ENCODE assay signal across 38 cellular contexts in the genomic region with DNA sequence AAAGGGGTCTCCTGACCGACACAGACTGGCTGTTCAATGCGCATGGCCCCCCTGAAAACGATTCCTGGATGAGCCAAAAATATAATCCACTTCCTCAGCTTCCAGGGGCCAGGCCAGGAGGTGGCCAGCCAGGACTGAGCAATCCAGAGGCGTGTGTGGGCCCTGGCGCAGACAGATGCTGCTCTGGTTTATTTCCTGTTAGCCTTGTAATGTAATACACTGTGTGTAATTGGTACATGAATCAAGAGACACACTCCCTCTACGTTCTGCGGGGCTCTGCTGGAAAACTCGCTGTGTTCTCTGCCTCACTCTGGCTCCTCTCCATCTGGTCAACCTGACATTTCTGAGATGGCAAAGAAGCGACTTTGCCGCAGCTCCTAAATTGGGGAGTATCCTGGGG. TPM values are rescaled to one million over a fixed set of nuclear protein-coding genes. Genes with fewer than 3 reads are reported as not detected.
DNase-seq lines count a peak whose midpoint lies in the region; ATAC-seq and TF ChIP-seq lines count a peak whose summit lies in the region.
"Had no signal": no experiment of that assay in that cellular context is flagged by ENCODE, and none has a peak within 500 bp of the region (broad histone marks: within the 10 kb centered on the region; RNA-seq: fewer than 3 reads in every experiment).

No MANE protein-coding gene starts in this region.

- H3K36me3 ChIP-seq in SK-N-SH (replicated peaks in 1 of 2; ENCODE audit: control insufficient read depth in 1 of 2, insufficient read depth in 2 of 2, low read length in 1 of 2) (no peaks in the 10 kb centered on the region), heart right ventricle (no peaks in the 10 kb centered on the region), body of pancreas (replicated peaks in 1 of 2; ENCODE audit: insufficient read depth in 1 of 2, low read depth in 2 of 2) (no peaks in the 10 kb centered on the region)
- H3K36me3 ChIP-seq: BLaER1, gastrocnemius medialis, left ventricle myocardium inferior, neutrophil, right lobe of liver, thoracic aorta, uterus had no signal

- peaks cover 2% of the 10 kb centered on the region for H3K9me3 Mint-ChIP-seq in nephron progenitor cell
- H3K9me3 Mint-ChIP-seq: activated naive CD4-positive, alpha-beta T cell treated with anti-CD3 and anti-CD28 coated beads, Interleukin-2, amount 50 U/mL, for 24 hours; stimulated activated naive CD8-positive, alpha-beta T cell treated with anti-CD3 and anti-CD28 coated beads, Interleukin-15, amount 100 ng/mL, for 72 hours had no signal

- CTCF ChIA-PET in SK-N-SH (lab: Yijun Ruan, JAX), result interaction anchor here (0.6 kb wide), 1 partner anchor 93 kb away, joined by 3 read pairs; no protein-coding TSS in a partner anchor

- no peak overlapping the region for H3K9ac ChIP-seq in SK-N-SH
- H3K9ac ChIP-seq: BLaER1 had no signal

- H3F3A ChIP-seq in SK-N-SH (replicated peaks; ENCODE audit: insufficient read depth), result no peaks in the 10 kb centered on the region

- H3K27ac ChIP-seq in SK-N-SH (ENCODE audit: low read depth in 2 of 2, low read length in 1 of 2) (no peak overlapping the region), heart right ventricle (no peak overlapping the region), body of pancreas (no peak overlapping the region)
- H3K27ac ChIP-seq: BLaER1, gastrocnemius medialis, left ventricle myocardium inferior, neutrophil, right lobe of liver, thoracic aorta, uterus, VCaP had no signal

- TF ChIP-seq POLR2A in body of pancreas (IDR thresholded peaks at IDR 0.05), result no peak

- no peak overlapping the region for H3K4me2 ChIP-seq in SK-N-SH
- H3K4me2 ChIP-seq: BLaER1 had no signal

- TF ChIP-seq EP300 in SK-N-SH (IDR thresholded peaks at IDR 0.05; ENCODE audit: borderline replicate concordance in 1 of 2, low read depth in 1 of 2, low read length in 1 of 2), result no peak

- H3K79me2 ChIP-seq in SK-N-SH (ENCODE audit: insufficient read depth), result no peaks in the 10 kb centered on the region

- H2AFZ ChIP-seq in SK-N-SH (ENCODE audit: low read depth), result no peak overlapping the region

- H3K27ac Mint-ChIP-seq in nephron progenitor cell, result peak overlapping the region; percentile 82
- H3K27ac Mint-ChIP-seq: activated naive CD4-positive, alpha-beta T cell treated with anti-CD3 and anti-CD28 coated beads, Interleukin-2, amount 50 U/mL, for 24 hours; immature natural killer cell; progenitor cell of endocrine pancreas had no signal

- ATAC-seq in heart right ventricle (no peak), body of pancreas (no peak)
- ATAC-seq: gastrocnemius medialis; right lobe of liver; stimulated activated naive CD8-positive, alpha-beta T cell treated with anti-CD3 and anti-CD28 coated beads, Interleukin-15, amount 100 ng/mL, for 72 hours had no signal

- H3K27me3 ChIP-seq in SK-N-SH (ENCODE audit: insufficient read depth) (no peaks in the 10 kb centered on the region), heart right ventricle (peaks cover 0 to 25% (median 12%) of the 10 kb centered on the region in 7 donors), body of pancreas (no peaks in the 10 kb centered on the region)
- H3K27me3 ChIP-seq: BLaER1, neutrophil, right lobe of liver, uterus had no signal

- no peaks in the 10 kb centered on the region for H3K9me2 ChIP-seq in SK-N-SH

- H3K27me3 Mint-ChIP-seq in nephron progenitor cell (ENCODE audit: low read depth, poor library complexity), result peaks cover 54% of the 10 kb centered on the region
- H3K27me3 Mint-ChIP-seq: progenitor cell of endocrine pancreas had no signal

- intact Hi-C loops in heart right ventricle (cut with DNase I) (no loop called here), body of pancreas (cut with DNase I) (no loop called here)

- no peak for TF ChIP-seq CTCF in SK-N-SH (IDR thresholded peaks at IDR 0.05)
- TF ChIP-seq CTCF in nephron progenitor cell (IDR thresholded peaks at IDR 0.05), result no peak
- no peak for TF ChIP-seq CTCF in heart right ventricle (IDR thresholded peaks at IDR 0.05)
- TF ChIP-seq CTCF in body of pancreas (IDR thresholded peaks at IDR 0.05), result no peak

- WGBS in SK-N-SH (ENCODE audit: low lambda C conversion rate), result 13% methylated on average over 10 of the region's 10 CpGs
- 37 to 42% methylated on average over 10 of the region's 10 CpGs for WGBS in heart right ventricle, 2 donors
- WGBS in body of pancreas, 2 donors, result 50 to 56% methylated on average over 10 of the region's 10 CpGs

- H3K36me3 Mint-ChIP-seq in nephron progenitor cell (ENCODE audit: low read depth), result no peaks in the 10 kb centered on the region
- H3K36me3 Mint-ChIP-seq: activated naive CD4-positive, alpha-beta T cell treated with anti-CD3 and anti-CD28 coated beads, Interleukin-2, amount 50 U/mL, for 24 hours; immature natural killer cell had no signal

- peaks cover 0 to 4% of the 10 kb centered on the region in 2 experiments; a peak in 1 of 4 replicates for H3K4me1 ChIP-seq in SK-N-SH (ENCODE audit: control insufficient read depth in 1 of 2, insufficient read depth in 2 of 2, low read depth in 1 of 2, low read length in 1 of 2)
- H3K4me1 ChIP-seq in heart right ventricle, result no peaks in the 10 kb centered on the region
- H3K4me1 ChIP-seq in body of pancreas, result no peaks in the 10 kb centered on the region
- H3K4me1 ChIP-seq: BLaER1, gastrocnemius medialis, left ventricle myocardium inferior, right lobe of liver, uterus had no signal

- POLR2A ChIA-PET in SK-N-SH (lab: Yijun Ruan, JAX), result no interaction called here

- DNase-seq in AG20443 (ENCODE audit: low spot score), result peak; percentile 53
- DNase-seq in M059J (ENCODE audit: low read depth), result peak; percentile 13
- peak; percentile 23 for DNase-seq in SK-N-SH
- no peak for DNase-seq in nephron progenitor cell
- DNase-seq in heart right ventricle, result no peak
- no peak for DNase-seq in NCI-H146 (lab: John Stamatoyannopoulos, UW)
- no peak for DNase-seq in body of pancreas
- DNase-seq: ACHN; activated CD4-positive, alpha-beta T cell treated with anti-CD3 and anti-CD28 coated beads for 48 hours; activated CD8-positive, alpha-beta memory T cell treated with anti-CD3 and anti-CD28 coated beads for 24 hours; activated T-cell treated with anti-CD3 and anti-CD28 coated beads for 4 hours; anterior cingulate cortex; gastrocnemius medialis; GF-D8; HCEC 1CT; hypothalamus; immature natural killer cell; left ventricle myocardium inferior; mesendoderm; NCI-H187 treated with DMSO at 0.1 percent for 48 hours; NCI-H226; NCI-H526 treated with DMSO at 0.1 percent for 48 hours; right lobe of liver; SHP77 treated with DMSO at 0.1 percent for 48 hours; stimulated activated CD8-positive, alpha-beta memory T cell treated with anti-CD3 and anti-CD28 coated beads, Interleukin-4, amount 100 ng/mL, for 48 hours; stimulated activated naive CD8-positive, alpha-beta T cell treated with anti-CD3 and anti-CD28 coated beads, Interleukin-15, amount 100 ng/mL, for 72 hours; T1000 had no signal

- H3K9me3 ChIP-seq in SK-N-SH (no peaks in the 10 kb centered on the region), heart right ventricle (no peaks in the 10 kb centered on the region), body of pancreas (no peaks in the 10 kb centered on the region)
- H3K9me3 ChIP-seq: BLaER1, gastrocnemius medialis, left ventricle myocardium inferior, neutrophil, right lobe of liver, thoracic aorta, uterus had no signal

- no peak for TF ChIP-seq RAD21 in SK-N-SH (IDR thresholded peaks at IDR 0.05; ENCODE audit: low read length)

- H3K4me3 Mint-ChIP-seq in nephron progenitor cell, result no peak overlapping the region
- H3K4me3 Mint-ChIP-seq: activated naive CD4-positive, alpha-beta T cell treated with anti-CD3 and anti-CD28 coated beads, Interleukin-2, amount 50 U/mL, for 24 hours; immature natural killer cell; stimulated activated naive CD8-positive, alpha-beta T cell treated with anti-CD3 and anti-CD28 coated beads, Interleukin-15, amount 100 ng/mL, for 72 hours had no signal

- H4K20me1 ChIP-seq in SK-N-SH (ENCODE audit: insufficient read depth), result no peaks in the 10 kb centered on the region
- H4K20me1 ChIP-seq: BLaER1 had no signal

- peaks cover 14% of the 10 kb centered on the region for H3K4me1 Mint-ChIP-seq in nephron progenitor cell
- H3K4me1 Mint-ChIP-seq: activated naive CD4-positive, alpha-beta T cell treated with anti-CD3 and anti-CD28 coated beads, Interleukin-2, amount 50 U/mL, for 24 hours; immature natural killer cell; stimulated activated naive CD8-positive, alpha-beta T cell treated with anti-CD3 and anti-CD28 coated beads, Interleukin-15, amount 100 ng/mL, for 72 hours had no signal

- H3K4me3 ChIP-seq in SK-N-SH (ENCODE audit: low read depth in 2 of 2, low read length in 1 of 2) (no peak overlapping the region), heart right ventricle (no peak overlapping the region), body of pancreas (no peak overlapping the region)
- H3K4me3 ChIP-seq: BLaER1, gastrocnemius medialis, left ventricle myocardium inferior, right lobe of liver, thoracic aorta, uterus had no signal

TF ChIP-seq in SK-N-SH, 30 proteins besides CTCF, POLR2A, EP300 and RAD21 (continues in another document):
- no peak for TF ChIP-seq MXI1 (IDR thresholded peaks at IDR 0.05; ENCODE audit: low read depth, low read length)
- TF ChIP-seq, protein P1, sequence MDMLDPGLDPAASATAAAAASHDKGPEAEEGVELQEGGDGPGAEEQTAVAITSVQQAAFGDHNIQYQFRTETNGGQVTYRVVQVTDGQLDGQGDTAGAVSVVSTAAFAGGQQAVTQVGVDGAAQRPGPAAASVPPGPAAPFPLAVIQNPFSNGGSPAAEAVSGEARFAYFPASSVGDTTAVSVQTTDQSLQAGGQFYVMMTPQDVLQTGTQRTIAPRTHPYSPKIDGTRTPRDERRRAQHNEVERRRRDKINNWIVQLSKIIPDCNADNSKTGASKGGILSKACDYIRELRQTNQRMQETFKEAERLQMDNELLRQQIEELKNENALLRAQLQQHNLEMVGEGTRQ (IDR thresholded peaks at IDR 0.05; ENCODE audit: borderline replicate concordance, low read depth, low read length), result no peak
- TF ChIP-seq GATA2 (CRISPR knock-in tag; IDR thresholded peaks at IDR 0.05), result no peak
- TF ChIP-seq RFX5 (IDR thresholded peaks at IDR 0.05; ENCODE audit: low read length), result no peak
- TF ChIP-seq GABPA (IDR thresholded peaks at IDR 0.05; ENCODE audit: low read depth), result no peak
- no peak for TF ChIP-seq CHD2 (IDR thresholded peaks at IDR 0.05; ENCODE audit: low read length, partially characterized antibody)
- TF ChIP-seq, protein P2, sequence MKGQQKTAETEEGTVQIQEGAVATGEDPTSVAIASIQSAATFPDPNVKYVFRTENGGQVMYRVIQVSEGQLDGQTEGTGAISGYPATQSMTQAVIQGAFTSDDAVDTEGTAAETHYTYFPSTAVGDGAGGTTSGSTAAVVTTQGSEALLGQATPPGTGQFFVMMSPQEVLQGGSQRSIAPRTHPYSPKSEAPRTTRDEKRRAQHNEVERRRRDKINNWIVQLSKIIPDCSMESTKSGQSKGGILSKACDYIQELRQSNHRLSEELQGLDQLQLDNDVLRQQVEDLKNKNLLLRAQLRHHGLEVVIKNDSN (IDR thresholded peaks at IDR 0.05; ENCODE audit: borderline replicate concordance, low read depth), result no peak

RNA-seq across cellular contexts. Expression of a gene that starts 26.3 kb away (rescaled TPM):
- total RNA-seq in M059J (2014; rRNA removed; shearing (Covaris generic)), result not detected in 2 replicates
- polyA plus RNA-seq in SK-N-SH (2012; rRNA removed) (not detected in 2 replicates), heart right ventricle (not detected)
- polyA plus RNA-seq in SK-N-SH (2012; cell fraction: cytosol; rRNA removed), result not detected in 2 replicates
- polyA plus RNA-seq in SK-N-SH (2012; cell fraction: nucleus; rRNA removed), result not detected in 2 replicates
- total RNA-seq in heart right ventricle (not detected), body of pancreas (1 to 10 TPM in 1 of 2 donors, not detected in 1; 4.0 TPM)
- total RNA-seq: bronchial epithelial cell, fibroblast of lung, left ventricle myocardium inferior, LHCN-M2, myocyte, right lobe of liver, thoracic aorta had no signal
- polyA plus RNA-seq: fibroblast of lung, immature natural killer cell had no signal

Comparison
In these comparisons a context has a peak if more than half of its experiments do, and no peak if none do; other contexts are left out.
1. DNase-seq: peak in AG20443 (single experiment), M059J (single experiment) and SK-N-SH (single experiment); none in nephron progenitor cell (single experiment), heart right ventricle (0 of 2), NCI-H146 (single experiment) and body of pancreas (0 of 4).